2 cellular contexts compared by ENCODE assay signal in genomic region chr16:30142672-30143346, GRCh38.
TF ChIP-seq lines count a peak whose summit lies in the region.

No MANE protein-coding gene starts in this region.

TF ChIP-seq in SK-N-SH, 30 proteins besides CTCF, POLR2A, EP300 and RAD21:
- no peak for TF ChIP-seq CHD2 (IDR thresholded peaks at IDR 0.05; ENCODE audit: low read length, partially characterized antibody)
- no peak for TF ChIP-seq ELF1 (IDR thresholded peaks at IDR 0.05)
- no peak for TF ChIP-seq ZBTB33 (IDR thresholded peaks at IDR 0.05; ENCODE audit: borderline replicate concordance, low read depth)
- TF ChIP-seq NFIC (IDR thresholded peaks at IDR 0.05; ENCODE audit: borderline replicate concordance), result no peak
- no peak for TF ChIP-seq TAF1 (IDR thresholded peaks at IDR 0.05; ENCODE audit: borderline replicate concordance, low read depth, low read length)
- TF ChIP-seq GATA2 (CRISPR knock-in tag; IDR thresholded peaks at IDR 0.05), result no peak
TF ChIP-seq in SK-N-SH: peak in this region for 0.

TF ChIP-seq in SK-N-SH treated with all-trans-retinoic acid at 6 μM for 48 hours, 23 proteins besides CTCF, POLR2A, EP300 and RAD21:
- no peak for TF ChIP-seq ESRRG (CRISPR knock-in tag; IDR thresholded peaks at IDR 0.05)
TF ChIP-seq in SK-N-SH treated with all-trans-retinoic acid at 6 μM for 48 hours: peak in this region for 0.
